ENCODE assay signal across 33 cellular contexts in genomic region chr3:14333215-14333614, GRCh38.
"Had no signal": no experiment of that assay in that cellular context is flagged by ENCODE, and none has a peak within 500 bp of the region (broad histone marks: within the 10 kb centered on the region; RNA-seq: fewer than 3 reads in every experiment).

No MANE protein-coding gene starts in this region.

- H3K27me3 ChIP-seq: adrenal gland, body of pancreas, brain microvascular endothelial cell, breast epithelium had no signal

- DNase-seq: activated B cell treated with CpG ODN at 0.5 μM for 24 hours; activated CD4-positive, alpha-beta memory T cell treated with anti-CD3 and anti-CD28 coated beads for 36 hours; activated CD4-positive, alpha-beta T cell treated with anti-CD3 and anti-CD28 coated beads for 4 hours; activated CD4-positive, alpha-beta T cell treated with anti-CD3 and anti-CD28 coated beads, Interleukin-2, amount 10 ng/mL, durations not matched to agents 24 days and 14 days; activated CD4-positive, alpha-beta T cell treated with anti-CD3 and anti-CD28 coated beads, Interleukin-2, amount 50 U/mL, for 1 hour; activated CD4-positive, alpha-beta T cell treated with anti-CD3 and anti-CD28 coated beads, Interleukin-2, amount 50 U/mL, for 4 hours; activated CD4-positive, CD25-positive, alpha-beta regulatory T cell treated with anti-CD3 and anti-CD28 coated beads, Interleukin-2, amount 50 U/mL, for 72 hours; activated CD8-positive, alpha-beta memory T cell treated with anti-CD3 and anti-CD28 coated beads, Interleukin-2, amount 50 U/mL, for 4 hours; activated CD8-positive, alpha-beta T cell treated with anti-CD3 and anti-CD28 coated beads for 36 hours; activated effector memory CD4-positive, alpha-beta T cell treated with anti-CD3 and anti-CD28 coated beads, Interleukin-2, amount 50 U/mL, for 16 hours; activated gamma-delta T cell treated with Interleukin-2 at 50 U/mL for 16 hours; activated naive CD4-positive, alpha-beta T cell; activated naive CD4-positive, alpha-beta T cell treated with anti-CD3 and anti-CD28 coated beads for 36 hours; activated naive CD4-positive, alpha-beta T cell treated with anti-CD3 and anti-CD28 coated beads, Interleukin-2, amount 50 U/mL, for 16 hours; activated naive CD8-positive, alpha-beta T cell treated with anti-CD3 and anti-CD28 coated beads for 36 hours; activated T-cell treated with anti-CD3 and anti-CD28 coated beads for 4 hours; activated T-cell treated with anti-CD3 and anti-CD28 coated beads, Interleukin-2, amount 50 U/mL, for 1 hour; activated T-cell treated with anti-CD3 and anti-CD28 coated beads, Interleukin-2, amount 50 U/mL, for 4 hours; activated T-cell treated with anti-CD3 and anti-CD28 coated beads, Interleukin-2, amount 50 U/mL, for 72 hours; adrenal gland; amniotic stem cell; aorta; body of pancreas; brain microvascular endothelial cell; central memory CD4-positive, alpha-beta T cell; T-helper 1 cell; T-helper 2 cell; T-helper 9 cell had no signal

- FAIRE-seq: astrocyte, TTC549 had no signal

- H3K4me3 ChIP-seq: adrenal gland, body of pancreas, breast epithelium had no signal

- H3K36me3 ChIP-seq: adrenal gland, brain microvascular endothelial cell, breast epithelium had no signal

- H3K4me1 ChIP-seq: adrenal gland had no signal

- ATAC-seq: activated CD8-positive, alpha-beta T cell treated with anti-CD3 and anti-CD28 coated beads for 36 hours; activated naive CD4-positive, alpha-beta T cell treated with anti-CD3 and anti-CD28 coated beads, Interleukin-2, amount 50 U/mL, for 72 hours; activated T-cell treated with anti-CD3 and anti-CD28 coated beads, Interleukin-2, amount 50 U/mL, for 4 hours; activated T-cell treated with anti-CD3 and anti-CD28 coated beads, Interleukin-2, amount 50 U/mL, for 72 hours; activated T-helper 17 cell treated with anti-CD3 and anti-CD28 coated beads, Interleukin-2, amount 50 U/mL, for 72 hours; body of pancreas had no signal

- H3K9me3 ChIP-seq: adrenal gland, body of pancreas, breast epithelium had no signal

- H3K27ac ChIP-seq: adrenal gland, body of pancreas, brain microvascular endothelial cell, breast epithelium had no signal
